23 cellular contexts compared by ENCODE assay signal in the genomic region with DNA sequence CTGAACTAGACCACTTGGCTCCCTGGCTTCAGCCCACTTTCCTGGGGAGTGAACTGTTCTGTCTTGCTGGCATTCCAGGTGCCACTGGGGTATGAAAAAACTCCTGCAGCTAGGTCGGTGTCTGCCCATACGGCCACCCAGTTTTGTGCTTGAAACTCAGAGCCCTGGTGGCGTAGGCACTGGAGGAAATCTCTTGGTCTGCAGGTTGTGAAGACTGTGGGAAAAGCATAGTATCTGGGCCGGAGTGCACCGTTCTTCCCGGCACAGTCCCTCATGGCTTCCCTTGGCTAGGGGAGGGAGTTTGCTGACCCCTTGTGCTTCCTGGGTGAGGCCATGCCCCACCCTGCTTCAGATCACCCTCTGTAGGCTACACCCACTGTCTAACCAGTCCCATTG. TPM values are rescaled to one million over a fixed set of nuclear protein-coding genes. Genes with fewer than 3 reads are reported as not detected.
A peak's percentile ranks its signal among the peaks of the same experiment; 100 is the strongest.
DNase-seq lines count a peak whose midpoint lies in the region; ATAC-seq and TF ChIP-seq lines count a peak whose summit lies in the region.
"Had no signal": no experiment of that assay in that cellular context is flagged by ENCODE, and none has a peak within 500 bp of the region (broad histone marks: within the 10 kb centered on the region; RNA-seq: fewer than 3 reads in every experiment).

No MANE protein-coding gene starts in this region.

- H2BK12ac ChIP-seq in trophoblast cell (ENCODE audit: low read length) = no peak overlapping the region

- no peak overlapping the region for H3K18ac ChIP-seq in trophoblast cell (ENCODE audit: low read length)

- peaks cover 28% of the 10 kb centered on the region for H3K9me3 Mint-ChIP-seq in activated CD4-positive, alpha-beta T cell treated with anti-CD3 and anti-CD28 coated beads for 36 hours (ENCODE audit: low read depth)
- peaks cover 8% of the 10 kb centered on the region for H3K9me3 Mint-ChIP-seq in CD4-positive, alpha-beta T cell
- H3K9me3 Mint-ChIP-seq in activated T-helper 17 cell treated with anti-CD3 and anti-CD28 coated beads, Interleukin-2, amount 50 U/mL, for 72 hours = peaks cover 12% of the 10 kb centered on the region

- H3K9me3 ChIP-seq in CD4-positive, alpha-beta T cell (ENCODE audit: control insufficient read depth, low read length) = peaks cover 9% of the 10 kb centered on the region
- H3K9me3 ChIP-seq in trophoblast cell (ENCODE audit: insufficient read depth, low read depth, low read length) = peaks cover 8% of the 10 kb centered on the region
- H3K9me3 ChIP-seq: Caco-2, thoracic aorta had no signal

- CTCF ChIA-PET in activated CD4-positive, alpha-beta T cell treated with anti-CD3 and anti-CD28 coated beads for 36 hours (lab: Charles Lee) = interaction anchor here (0.6 to 0.9 kb wide), 2 partner anchors 15 to 59 kb away, joined by 3 read pairs; no protein-coding TSS in a partner anchor
- CTCF ChIA-PET in CD4-positive, alpha-beta T cell (lab: Charles Lee) = no interaction called here

- H3K23ac ChIP-seq in trophoblast cell (ENCODE audit: low read length) = no peak overlapping the region

- no CpG with 5 or more reads among the region's 6 CpGs for WGBS in trophoblast cell (ENCODE audit: extremely low coverage, insufficient coverage, insufficient read length)

- no peaks in the 10 kb centered on the region for H3K27me3 Mint-ChIP-seq in activated CD4-positive, alpha-beta T cell treated with anti-CD3 and anti-CD28 coated beads for 36 hours
- no peaks in the 10 kb centered on the region for H3K27me3 Mint-ChIP-seq in CD4-positive, alpha-beta T cell
- no peaks in the 10 kb centered on the region for H3K27me3 Mint-ChIP-seq in activated T-helper 17 cell treated with anti-CD3 and anti-CD28 coated beads, Interleukin-2, amount 50 U/mL, for 72 hours

- peaks cover 29 to 41% of the 10 kb centered on the region in 2 experiments for H3K36me3 ChIP-seq in trophoblast cell (ENCODE audit: control insufficient read depth in 1 of 2, insufficient read depth in 2 of 2, low read length in 2 of 2)

- no peak overlapping the region for H3K14ac ChIP-seq in trophoblast cell (ENCODE audit: low read length)

- peak overlapping the region; percentile 49 for H3K27ac Mint-ChIP-seq in activated CD4-positive, alpha-beta T cell treated with anti-CD3 and anti-CD28 coated beads for 36 hours
- H3K27ac Mint-ChIP-seq in CD4-positive, alpha-beta T cell = peak overlapping the region; percentile 70
- peak overlapping the region; percentile 83 for H3K27ac Mint-ChIP-seq in activated T-helper 17 cell treated with anti-CD3 and anti-CD28 coated beads, Interleukin-2, amount 50 U/mL, for 72 hours
- H3K27ac Mint-ChIP-seq: nephron progenitor cell had no signal

- no peak for DNase-seq in activated CD4-positive, alpha-beta T cell treated with anti-CD3 and anti-CD28 coated beads for 36 hours
- DNase-seq in activated CD4-positive, alpha-beta T cell treated with anti-CD3 and anti-CD28 coated beads for 48 hours = no peak
- peak in 1 of 10 experiments; percentile 24 for DNase-seq in CD4-positive, alpha-beta T cell
- DNase-seq in trophoblast cell = no peak
- no peak for DNase-seq in medulla oblongata (ENCODE audit: extremely low spot score)
- DNase-seq in activated T-cell treated with anti-CD3 and anti-CD28 coated beads, Interleukin-2, amount 50 U/mL, for 48 hours = no peak
- DNase-seq: activated CD4-positive, alpha-beta T cell treated with anti-CD3 and anti-CD28 coated beads for 1 hour; AML-193; Caco-2; DND-41; GOT3; heart right ventricle; left colon; NCI-H1092 treated with DMSO at 0.1 percent for 48 hours; NCI-H1930; NCI-H2227 treated with DMSO at 0.1 percent for 48 hours; NCI-H774; nephron progenitor cell had no signal

- no peak overlapping the region for H2AK5ac ChIP-seq in trophoblast cell (ENCODE audit: low read length)

- no peak overlapping the region for H3K27ac ChIP-seq in CD4-positive, alpha-beta T cell (ENCODE audit: low read depth, low read length)
- H3K27ac ChIP-seq in trophoblast cell (ENCODE audit: low read depth, low read length) = no peak overlapping the region
- H3K27ac ChIP-seq: epithelial cell of prostate, heart right ventricle, RWPE1, thoracic aorta had no signal

- H3K4me2 ChIP-seq in trophoblast cell (ENCODE audit: low read length) = no peak overlapping the region

- no peaks in the 10 kb centered on the region for H3K79me2 ChIP-seq in trophoblast cell (ENCODE audit: control insufficient read depth, insufficient read depth, low read length, poor library complexity)

- H3K9ac ChIP-seq in trophoblast cell (ENCODE audit: low read length) = no peak overlapping the region

- no peak overlapping the region for H4K12ac ChIP-seq in trophoblast cell (ENCODE audit: low read depth, low read length)

- peaks cover 13% of the 10 kb centered on the region for H3K4me1 Mint-ChIP-seq in activated CD4-positive, alpha-beta T cell treated with anti-CD3 and anti-CD28 coated beads for 36 hours
- H3K4me1 Mint-ChIP-seq in CD4-positive, alpha-beta T cell (ENCODE audit: low read depth) = peaks cover 11% of the 10 kb centered on the region
- H3K4me1 Mint-ChIP-seq in activated T-helper 17 cell treated with anti-CD3 and anti-CD28 coated beads, Interleukin-2, amount 50 U/mL, for 72 hours = peaks cover 18% of the 10 kb centered on the region

- no peak overlapping the region for H3K4me3 Mint-ChIP-seq in activated CD4-positive, alpha-beta T cell treated with anti-CD3 and anti-CD28 coated beads for 36 hours
- H3K4me3 Mint-ChIP-seq in CD4-positive, alpha-beta T cell = no peak overlapping the region
- peak overlapping the region; percentile 45 for H3K4me3 Mint-ChIP-seq in activated T-helper 17 cell treated with anti-CD3 and anti-CD28 coated beads, Interleukin-2, amount 50 U/mL, for 72 hours
- H3K4me3 Mint-ChIP-seq: nephron progenitor cell had no signal

- H3K4me1 ChIP-seq in trophoblast cell (ENCODE audit: control insufficient read depth in 1 of 2, insufficient read depth in 2 of 2, low read length in 2 of 2) = no peaks in the 10 kb centered on the region
- H3K4me1 ChIP-seq: Caco-2 had no signal

- H3K36me3 Mint-ChIP-seq in activated CD4-positive, alpha-beta T cell treated with anti-CD3 and anti-CD28 coated beads for 36 hours (ENCODE audit: low read depth) = peaks cover 77% of the 10 kb centered on the region
- peaks cover 92% of the 10 kb centered on the region for H3K36me3 Mint-ChIP-seq in CD4-positive, alpha-beta T cell (ENCODE audit: low read depth)
- peaks cover 91% of the 10 kb centered on the region for H3K36me3 Mint-ChIP-seq in activated T-helper 17 cell treated with anti-CD3 and anti-CD28 coated beads, Interleukin-2, amount 50 U/mL, for 72 hours (ENCODE audit: low read depth)

- no peak overlapping the region for H2BK5ac ChIP-seq in trophoblast cell (ENCODE audit: low read depth, low read length, poor library complexity)

- H2AFZ ChIP-seq in trophoblast cell (ENCODE audit: insufficient read depth, low read length, poor library complexity) = no peak overlapping the region

- POLR2A ChIA-PET in activated CD4-positive, alpha-beta T cell treated with anti-CD3 and anti-CD28 coated beads for 36 hours (lab: Charles Lee) = interaction anchor here (0.5 kb wide), 1 partner anchor 185 kb away, joined by 5 read pairs; no protein-coding TSS in a partner anchor
- POLR2A ChIA-PET in CD4-positive, alpha-beta T cell (lab: Charles Lee) = interaction anchor here (0.6 to 2.3 kb wide), 5 partner anchors 28 to 145 kb away, joined by 4 to 15 read pairs (median 5); a partner anchor contains a TSS

- H2BK120ac ChIP-seq in trophoblast cell (ENCODE audit: insufficient read depth, low read length, poor library complexity) = no peak overlapping the region

- H3K4ac ChIP-seq in trophoblast cell (ENCODE audit: low read depth, low read length) = no peak overlapping the region

- peak overlapping the region; percentile 36 for H3K4me3 ChIP-seq in trophoblast cell (ENCODE audit: low read depth, low read length)
- H3K4me3 ChIP-seq: heart right ventricle, thoracic aorta had no signal

- no peak for TF ChIP-seq CTCF in CD4-positive, alpha-beta T cell (IDR thresholded peaks at IDR 0.05)

- no peak overlapping the region for H4K91ac ChIP-seq in trophoblast cell (ENCODE audit: low read depth, low read length)

- ATAC-seq in activated CD4-positive, alpha-beta T cell treated with anti-CD3 and anti-CD28 coated beads for 36 hours = no peak
- no peak for ATAC-seq in CD4-positive, alpha-beta T cell (ENCODE audit: poor library complexity)
- no peak for ATAC-seq in activated T-helper 17 cell treated with anti-CD3 and anti-CD28 coated beads, Interleukin-2, amount 50 U/mL, for 72 hours (replicated peaks)
- no peak for ATAC-seq in GM21423 (IDR thresholded peaks at IDR 0.05; ENCODE audit: unreplicated experiment)
- ATAC-seq: heart right ventricle, left colon had no signal

- no peak overlapping the region for H4K8ac ChIP-seq in trophoblast cell (ENCODE audit: low read depth, low read length)

- no peaks in the 10 kb centered on the region for H3K27me3 ChIP-seq in CD4-positive, alpha-beta T cell (ENCODE audit: control insufficient read depth, insufficient read depth, low read length)
- H3K27me3 ChIP-seq in trophoblast cell (ENCODE audit: insufficient read depth, low read length) = no peaks in the 10 kb centered on the region
- H3K27me3 ChIP-seq: heart right ventricle had no signal

- intact Hi-C loops in activated CD4-positive, alpha-beta T cell treated with anti-CD3 and anti-CD28 coated beads for 36 hours (cut with DNase I, micrococcal nuclease) = no loop called here
- intact Hi-C loops in CD4-positive, alpha-beta T cell (cut with DNase I, micrococcal nuclease) = no loop called here

- H3K79me1 ChIP-seq in trophoblast cell (ENCODE audit: low read length) = no peaks in the 10 kb centered on the region

RNA-seq across cellular contexts. Expression of a gene that starts 33.8 kb away (rescaled TPM):
- 10 to 100 TPM; 52.5 to 54.1 TPM for total RNA-seq in activated CD4-positive, alpha-beta T cell treated with anti-CD3 and anti-CD28 coated beads for 36 hours
- 10 to 100 TPM; 19.6 to 20.4 TPM for total RNA-seq in CD4-positive, alpha-beta T cell
- total RNA-seq in activated T-helper 17 cell treated with anti-CD3 and anti-CD28 coated beads, Interleukin-2, amount 50 U/mL, for 72 hours = 10 to 100 TPM; 29.7 to 50.0 TPM
- polyA plus RNA-seq in trophoblast cell (2013) = 15.0 and 16.1 TPM in 2 replicates

RNA-seq across cellular contexts. Expression of a gene that starts 50.6 kb away (rescaled TPM):
- total RNA-seq in activated CD4-positive, alpha-beta T cell treated with anti-CD3 and anti-CD28 coated beads for 36 hours = 10 to 100 TPM; 50.9 to 58.5 TPM
- total RNA-seq in CD4-positive, alpha-beta T cell = 10 to 100 TPM; 31.1 to 34.6 TPM
- 10 to 100 TPM; 37.0 to 45.7 TPM for total RNA-seq in activated T-helper 17 cell treated with anti-CD3 and anti-CD28 coated beads, Interleukin-2, amount 50 U/mL, for 72 hours
- polyA plus RNA-seq in trophoblast cell (2013) = 17.0 and 19.3 TPM in 2 replicates
